In genomic region chr19:6424190-6424938, GRCh38 we compare ENCODE assay signal across 1 cellular context.
TF ChIP-seq lines count a peak whose summit lies in the region.

TSS of gene KHSRP (minus strand) at chr19:6424811. CDS start at chr19:6424701, 110 bp downstream.

TF ChIP-seq in K562, 482 proteins besides CTCF, POLR2A, EP300 and RAD21 (continued from another document and continues in another):
- TF ChIP-seq ZNF395 (CRISPR knock-in tag; IDR thresholded peaks at IDR 0.05) (no peak), TFAP4 (CRISPR knock-in tag; IDR thresholded peaks at IDR 0.05; ENCODE audit: borderline replicate concordance) (0 out of 2 replicates have a peak, but pooled peaks have one; percentile 9), ARID3B (CRISPR knock-in tag; IDR thresholded peaks at IDR 0.05; ENCODE audit: borderline replicate concordance) (no peak), ZNF609 (CRISPR knock-in tag; IDR thresholded peaks at IDR 0.05; ENCODE audit: borderline replicate concordance) (0 out of 2 replicates have a peak, but pooled peaks have one; percentile 10), RBM39 (optimal IDR thresholded peaks at IDR 0.05; ENCODE audit: low read depth, low read length) (no peak), MCM5 (IDR thresholded peaks at IDR 0.05; ENCODE audit: low read depth) (no peak), ZNF507 (tag; conservative IDR thresholded peaks at IDR 0.05) (no peak), ZNF696 (CRISPR knock-in tag; conservative IDR thresholded peaks at IDR 0.05) (no peak), ZNF263 (CRISPR knock-in tag; IDR thresholded peaks at IDR 0.05; ENCODE audit: borderline replicate concordance) (peak; percentile 94), MAZ (CRISPR knock-in tag; conservative IDR thresholded peaks at IDR 0.05 in 1 of 2, IDR thresholded peaks at IDR 0.05 in 1 of 2) (peak; percentile 69 to 90), ZNF23 (CRISPR knock-in tag; IDR thresholded peaks at IDR 0.05) (no peak), ZNF347 (CRISPR knock-in tag; IDR thresholded peaks at IDR 0.05; ENCODE audit: low read depth) (no peak), POLR2AphosphoS2 (IDR thresholded peaks at IDR 0.05; ENCODE audit: low read length) (no peak), SMC3 (conservative IDR thresholded peaks at IDR 0.05; ENCODE audit: insufficient read depth, low read depth, low read length) (no peak), MAFK (IDR thresholded peaks at IDR 0.05; ENCODE audit: low read length) (no peak), MNT (conservative IDR thresholded peaks at IDR 0.05) (no peak), KLF16 (IDR thresholded peaks at IDR 0.05) (no peak), MEF2A (IDR thresholded peaks at IDR 0.05; ENCODE audit: control insufficient read depth, low read depth, low read length) (no peak), FOXP1 (CRISPR knock-in tag; IDR thresholded peaks at IDR 0.05) (no peak), ADNP (tag; IDR thresholded peaks at IDR 0.05) (no peak), ESRRA (IDR thresholded peaks at IDR 0.05; ENCODE audit: borderline replicate concordance, low read depth) (no peak), ZNF518B (CRISPR knock-in tag; IDR thresholded peaks at IDR 0.05) (no peak), ATF2 (CRISPR knock-in tag; IDR thresholded peaks at IDR 0.05) (no peak), EWSR1 (IDR thresholded peaks at IDR 0.05; ENCODE audit: borderline replicate concordance, low read depth, partially characterized antibody) (no peak), ZNF197 (CRISPR knock-in tag; IDR thresholded peaks at IDR 0.05; ENCODE audit: low read depth) (no peak), MBD1 (CRISPR knock-in tag; IDR thresholded peaks at IDR 0.05) (no peak), GATA2 (CRISPR knock-in tag; IDR thresholded peaks at IDR 0.05) (no peak), TAF15 (IDR thresholded peaks at IDR 0.05; ENCODE audit: low read depth, low read length) (no peak), U2AF2 (optimal IDR thresholded peaks at IDR 0.05; ENCODE audit: low read depth, low read length) (no peak), PHB (CRISPR knock-in tag; IDR thresholded peaks at IDR 0.05) (no peak), ZFPM2 (CRISPR knock-in tag; IDR thresholded peaks at IDR 0.05) (no peak), GABPB1 (CRISPR knock-in tag; IDR thresholded peaks at IDR 0.05) (no peak; the same call in 1 of the 2 replicates), KHSRP (IDR thresholded peaks at IDR 0.05) (no peak), PHF8 (IDR thresholded peaks at IDR 0.05; ENCODE audit: borderline replicate concordance, low read length) (peak; percentile 58; the same call in 1 of the 2 replicates), ZNF224 (CRISPR knock-in tag; IDR thresholded peaks at IDR 0.05) (no peak), ZFP91 (CRISPR knock-in tag; IDR thresholded peaks at IDR 0.05) (no peak), ID3 (CRISPR knock-in tag; IDR thresholded peaks at IDR 0.05) (no peak), ID3 (tag; IDR thresholded peaks at IDR 0.05) (no peak), MEIS2 (IDR thresholded peaks at IDR 0.05; ENCODE audit: partially characterized antibody) (no peak), MYC (IDR thresholded peaks at IDR 0.05; ENCODE audit: low read depth, low read length) (no peak), MYC (CRISPR knock-in tag; IDR thresholded peaks at IDR 0.05; ENCODE audit: borderline replicate concordance, low read depth) (no peak), PRPF4 (IDR thresholded peaks at IDR 0.05; ENCODE audit: insufficient read depth, low read depth, low read length, poor library complexity, severe bottlenecking) (no peak), ZBTB1 (CRISPR knock-in tag; IDR thresholded peaks at IDR 0.05; ENCODE audit: borderline replicate concordance, low read depth) (no peak), RCOR1 (IDR thresholded peaks at IDR 0.05; ENCODE audit: borderline replicate concordance in 1 of 2, low read depth in 2 of 2, low read length in 2 of 2) (no peak), HNRNPL (IDR thresholded peaks at IDR 0.05; ENCODE audit: low read depth, low read length) (no peak), CC2D1A (IDR thresholded peaks at IDR 0.05) (no peak), RHOXF2B (CRISPR knock-in tag; conservative IDR thresholded peaks at IDR 0.05) (no peak), PML (IDR thresholded peaks at IDR 0.05; ENCODE audit: low read length) (no peak)
